ENCODE assay signal across 23 cellular contexts in the genomic region with DNA sequence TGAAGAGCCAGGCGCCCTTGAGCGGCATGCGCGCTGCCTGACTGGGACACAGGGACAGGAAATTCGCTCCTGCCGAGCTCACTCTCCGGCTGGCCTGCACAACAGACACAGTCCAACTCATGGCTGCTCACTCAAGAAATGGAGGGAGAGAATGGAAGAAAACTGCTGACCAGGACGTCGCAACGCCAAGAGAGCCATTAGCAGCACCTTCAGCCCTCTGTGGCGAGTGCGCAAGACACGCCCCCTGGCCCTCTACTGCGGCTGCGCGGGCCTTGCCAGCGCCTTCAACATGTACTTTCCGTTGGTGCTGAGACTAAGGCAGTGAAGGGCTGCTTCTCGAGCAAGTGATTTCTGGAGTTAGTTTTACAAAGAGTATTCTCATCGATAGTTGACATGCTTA. TPM values are rescaled to one million over a fixed set of nuclear protein-coding genes. Genes with fewer than 3 reads are reported as not detected.
DNase-seq lines count a peak whose midpoint lies in the region; ATAC-seq lines count a peak whose summit lies in the region.
"Had no signal": no experiment of that assay in that cellular context is flagged by ENCODE, and none has a peak within 500 bp of the region (broad histone marks: within the 10 kb centered on the region; RNA-seq: fewer than 3 reads in every experiment).

No MANE protein-coding gene starts in this region.

- DNase-seq in mesendoderm (no peak), trophoblast cell (no peak), activated gamma-delta T cell treated with Interleukin-2 at 50 U/mL for 16 hours (no peak)
- no peak for DNase-seq in activated CD4-positive, alpha-beta T cell treated with anti-CD3 and anti-CD28 coated beads, Interleukin-2, amount 10 ng/mL, durations not matched to agents 7 days and 5 days
- DNase-seq: 8988T; ACHN; BE2C; C1 segment of cervical spinal cord; CD4-positive, alpha-beta memory T cell; CD4-positive, CD25-positive, alpha-beta regulatory T cell; CD8-positive, alpha-beta memory T cell; COR-L47; DMS 273 treated with DMSO at 0.1 percent for 48 hours; DMS153; DMS53; DMS79; DND-41; EL; GDM1 had no signal

- CTCF ChIA-PET in activated CD4-positive, alpha-beta T cell treated with anti-CD3 and anti-CD28 coated beads, Interleukin-2, amount 10 ng/mL, durations not matched to agents 7 days and 5 days (lab: Charles Lee) = interaction anchor here (0.5 to 0.9 kb wide), 2 partner anchors 11 to 197 kb away, joined by 3 to 4 read pairs; no protein-coding TSS in a partner anchor

- H3K27me3 ChIP-seq in mesendoderm (ENCODE audit: insufficient read depth, low read length, poor library complexity) (no peaks in the 10 kb centered on the region), trophoblast cell (ENCODE audit: insufficient read depth, low read length) (no peaks in the 10 kb centered on the region)
- H3K27me3 ChIP-seq: BE2C, BLaER1 had no signal

- H2AFZ ChIP-seq in trophoblast cell (ENCODE audit: insufficient read depth, low read length, poor library complexity) = no peak overlapping the region

- H3K27ac ChIP-seq in mesendoderm (ENCODE audit: low read depth, low read length) (no peak overlapping the region), trophoblast cell (ENCODE audit: low read depth, low read length) (no peak overlapping the region)
- H3K27ac ChIP-seq: BLaER1 had no signal

- H3K4ac ChIP-seq in mesendoderm (ENCODE audit: low read depth, low read length) (no peak overlapping the region), trophoblast cell (ENCODE audit: low read depth, low read length) (no peak overlapping the region)

- no peaks in the 10 kb centered on the region for H3K9me3 ChIP-seq in trophoblast cell (ENCODE audit: insufficient read depth, low read depth, low read length)
- H3K9me3 ChIP-seq: BE2C had no signal

- no peak overlapping the region for H3K4me2 ChIP-seq in mesendoderm (ENCODE audit: low read length)
- H3K4me2 ChIP-seq in trophoblast cell (ENCODE audit: low read length) = no peak overlapping the region
- H3K4me2 ChIP-seq: BLaER1 had no signal

- no peak for ATAC-seq in HG03457 (IDR thresholded peaks at IDR 0.05; ENCODE audit: unreplicated experiment)
- ATAC-seq: GM12878 had no signal

- H2AK5ac ChIP-seq in mesendoderm (ENCODE audit: low read length) = no peak overlapping the region
- H2AK5ac ChIP-seq in trophoblast cell (ENCODE audit: low read length) = no peak overlapping the region

- peaks cover 7% of the 10 kb centered on the region for H3K4me1 Mint-ChIP-seq in activated CD4-positive, alpha-beta T cell treated with anti-CD3 and anti-CD28 coated beads, Interleukin-2, amount 10 ng/mL, durations not matched to agents 7 days and 5 days

- H3K79me2 ChIP-seq in mesendoderm (ENCODE audit: control insufficient read depth, insufficient read depth, low read length) = no peaks in the 10 kb centered on the region
- no peaks in the 10 kb centered on the region for H3K79me2 ChIP-seq in trophoblast cell (ENCODE audit: control insufficient read depth, insufficient read depth, low read length, poor library complexity)

- H3K9ac ChIP-seq in mesendoderm (ENCODE audit: low read length) (no peak overlapping the region), trophoblast cell (ENCODE audit: low read length) (no peak overlapping the region)
- H3K9ac ChIP-seq: BLaER1 had no signal

- H3K27me3 Mint-ChIP-seq in activated CD4-positive, alpha-beta T cell treated with anti-CD3 and anti-CD28 coated beads, Interleukin-2, amount 10 ng/mL, durations not matched to agents 7 days and 5 days = no peaks in the 10 kb centered on the region
- H3K27me3 Mint-ChIP-seq: CD4-positive, alpha-beta memory T cell; CD4-positive, CD25-positive, alpha-beta regulatory T cell; CD8-positive, alpha-beta memory T cell had no signal

- H4K91ac ChIP-seq in trophoblast cell (ENCODE audit: low read depth, low read length) = no peak overlapping the region

- H3K4me1 ChIP-seq in mesendoderm (ENCODE audit: control insufficient read depth, low read depth, low read length) (no peaks in the 10 kb centered on the region), trophoblast cell (ENCODE audit: control insufficient read depth in 1 of 2, insufficient read depth in 2 of 2, low read length in 2 of 2) (no peaks in the 10 kb centered on the region)
- H3K4me1 ChIP-seq: BE2C had no signal

- H3K79me1 ChIP-seq in mesendoderm (ENCODE audit: low read length) (peaks cover 1% of the 10 kb centered on the region), trophoblast cell (ENCODE audit: low read length) (no peaks in the 10 kb centered on the region)

- no peak overlapping the region for H3K23ac ChIP-seq in mesendoderm (ENCODE audit: low read length)
- H3K23ac ChIP-seq in trophoblast cell (ENCODE audit: low read length) = no peak overlapping the region

- WGBS in mesendoderm (ENCODE audit: extremely low coverage, insufficient coverage, low lambda C conversion rate) = no CpG with 5 or more reads among the region's 20 CpGs
- WGBS in trophoblast cell (ENCODE audit: extremely low coverage, insufficient coverage, insufficient read length) = no CpG with 5 or more reads among the region's 20 CpGs

- peak overlapping the region; percentile 65 for H4K8ac ChIP-seq in mesendoderm (ENCODE audit: low read depth, low read length)
- no peak overlapping the region for H4K8ac ChIP-seq in trophoblast cell (ENCODE audit: low read depth, low read length)

- no peak overlapping the region for H2BK12ac ChIP-seq in trophoblast cell (ENCODE audit: low read length)

- H3K4me3 Mint-ChIP-seq in activated CD4-positive, alpha-beta T cell treated with anti-CD3 and anti-CD28 coated beads, Interleukin-2, amount 10 ng/mL, durations not matched to agents 7 days and 5 days = no peak overlapping the region
- H3K4me3 Mint-ChIP-seq: CD14-positive monocyte; CD4-positive, alpha-beta memory T cell; CD8-positive, alpha-beta memory T cell had no signal

- no peak overlapping the region for H3K14ac ChIP-seq in trophoblast cell (ENCODE audit: low read length)

- H2BK15ac ChIP-seq in mesendoderm (replicated peaks; ENCODE audit: low read depth) = no peak overlapping the region

- H3K4me3 ChIP-seq in mesendoderm (ENCODE audit: low read length) = no peak overlapping the region
- peak overlapping the region; percentile 15 for H3K4me3 ChIP-seq in trophoblast cell (ENCODE audit: low read depth, low read length)
- H3K4me3 ChIP-seq: BLaER1, GM12878 had no signal

- H4K12ac ChIP-seq in trophoblast cell (ENCODE audit: low read depth, low read length) = no peak overlapping the region

- no peak overlapping the region for H3K56ac ChIP-seq in mesendoderm (ENCODE audit: low read length)

- H3K18ac ChIP-seq in mesendoderm (ENCODE audit: low read length) = no peak overlapping the region
- H3K18ac ChIP-seq in trophoblast cell (ENCODE audit: low read length) = no peak overlapping the region

- H2BK5ac ChIP-seq in mesendoderm (ENCODE audit: low read length) (no peak overlapping the region), trophoblast cell (ENCODE audit: low read depth, low read length, poor library complexity) (no peak overlapping the region)

- H3K27ac Mint-ChIP-seq in activated CD4-positive, alpha-beta T cell treated with anti-CD3 and anti-CD28 coated beads, Interleukin-2, amount 10 ng/mL, durations not matched to agents 7 days and 5 days = no peak overlapping the region
- H3K27ac Mint-ChIP-seq: CD14-positive monocyte; CD4-positive, alpha-beta memory T cell; CD4-positive, CD25-positive, alpha-beta regulatory T cell; CD8-positive, alpha-beta memory T cell had no signal

- H3K36me3 Mint-ChIP-seq in activated CD4-positive, alpha-beta T cell treated with anti-CD3 and anti-CD28 coated beads, Interleukin-2, amount 10 ng/mL, durations not matched to agents 7 days and 5 days (ENCODE audit: low read depth) = peaks cover 8% of the 10 kb centered on the region

- H4K5ac ChIP-seq in mesendoderm (ENCODE audit: low read length) = no peak overlapping the region

- H2BK120ac ChIP-seq in mesendoderm (ENCODE audit: low read depth, low read length) = no peak overlapping the region
- no peak overlapping the region for H2BK120ac ChIP-seq in trophoblast cell (ENCODE audit: insufficient read depth, low read length, poor library complexity)

- H3K9me3 Mint-ChIP-seq in activated CD4-positive, alpha-beta T cell treated with anti-CD3 and anti-CD28 coated beads, Interleukin-2, amount 10 ng/mL, durations not matched to agents 7 days and 5 days = no peaks in the 10 kb centered on the region
- H3K9me3 Mint-ChIP-seq: CD4-positive, alpha-beta memory T cell; CD8-positive, alpha-beta memory T cell had no signal

- POLR2A ChIA-PET in activated CD4-positive, alpha-beta T cell treated with anti-CD3 and anti-CD28 coated beads, Interleukin-2, amount 10 ng/mL, durations not matched to agents 7 days and 5 days (lab: Charles Lee) = no interaction called here

- H3K36me3 ChIP-seq in mesendoderm (ENCODE audit: control insufficient read depth, insufficient read depth, low read length) = no peaks in the 10 kb centered on the region
- no peaks in the 10 kb centered on the region for H3K36me3 ChIP-seq in trophoblast cell (ENCODE audit: control insufficient read depth in 1 of 2, insufficient read depth in 2 of 2, low read length in 2 of 2)

RNA-seq across cellular contexts. Expression of gene TMEM242, which starts 23.3 kb away (rescaled TPM):
- polyA plus RNA-seq in mesendoderm (2013, experiment 1 of 2) = 4.4 TPM
- 4.6 TPM for polyA plus RNA-seq in mesendoderm (2013, experiment 2 of 2)
- 4.9 and 5.0 TPM in 2 replicates for polyA plus RNA-seq in trophoblast cell (2013)
- total RNA-seq in activated CD4-positive, alpha-beta T cell treated with anti-CD3 and anti-CD28 coated beads, Interleukin-2, amount 10 ng/mL, durations not matched to agents 7 days and 5 days = 1 to 10 TPM; 7.9 to 9.0 TPM
